ENCODE assay signal across 18 cellular contexts in genomic region chr2:43718530-43719124, GRCh38. TPM values are rescaled to one million over a fixed set of nuclear protein-coding genes. Genes with fewer than 3 reads are reported as not detected.
DNase-seq lines count a peak whose midpoint lies in the region; ATAC-seq, FAIRE-seq and TF ChIP-seq lines count a peak whose summit lies in the region.
"Had no signal": no experiment of that assay in that cellular context is flagged by ENCODE, and none has a peak within 500 bp of the region (broad histone marks: within the 10 kb centered on the region; RNA-seq: fewer than 3 reads in every experiment).

No MANE protein-coding gene starts in this region.

- peaks cover 9% of the 10 kb centered on the region for H3F3A ChIP-seq in DOHH2 (ENCODE audit: control insufficient read depth, insufficient read depth)

- H3K4me3 ChIP-seq in DOHH2 (ENCODE audit: low read length) (peak overlapping the region; percentile 10), lower lobe of right lung (no peak overlapping the region), pancreas (no peak overlapping the region)
- H3K4me3 ChIP-seq: gastrocnemius medialis had no signal

- H3K27me3 ChIP-seq in DOHH2 (ENCODE audit: control insufficient read depth, low read length) = 0 out of 2 replicates have a peak, but pooled peaks cover 4% of the 10 kb centered on the region
- H3K27me3 ChIP-seq in lower lobe of right lung (ENCODE audit: low read depth) = no peaks in the 10 kb centered on the region
- no peaks in the 10 kb centered on the region for H3K27me3 ChIP-seq in pancreas
- H3K27me3 ChIP-seq: brain microvascular endothelial cell, gastrocnemius medialis had no signal

- no peaks in the 10 kb centered on the region for H3K36me3 ChIP-seq in DOHH2 (ENCODE audit: control insufficient read depth, low read length)
- H3K36me3 ChIP-seq in lower lobe of right lung = no peaks in the 10 kb centered on the region
- no peaks in the 10 kb centered on the region for H3K36me3 ChIP-seq in pancreas
- H3K36me3 ChIP-seq: brain microvascular endothelial cell, gastrocnemius medialis had no signal

- DNase-seq in M059J (ENCODE audit: low read depth) = peak; percentile 30
- no peak for DNase-seq in lower lobe of right lung
- DNase-seq in cardiac septum (ENCODE audit: low spot score) = no peak
- DNase-seq in pancreas = no peak
- DNase-seq: activated CD8-positive, alpha-beta memory T cell treated with anti-CD3 and anti-CD28 coated beads for 24 hours; activated naive CD8-positive, alpha-beta T cell treated with anti-CD3 and anti-CD28 coated beads, Interleukin-2, amount 10 ng/mL, durations not matched to agents 7 days and 5 days; brain microvascular endothelial cell; gastrocnemius medialis; NCI-H187 treated with DMSO at 0.1 percent for 48 hours; NCI-H446; right cardiac atrium; SIG-M5; stimulated activated naive CD4-positive, alpha-beta T cell had no signal

- no peaks in the 10 kb centered on the region for H3K9me2 ChIP-seq in DOHH2 (replicated peaks; ENCODE audit: control insufficient read depth, low read length)

- intact Hi-C loops in lower lobe of right lung (cut with DNase I) (no loop called here), cardiac septum (cut with DNase I) (no loop called here), pancreas (cut with DNase I) (no loop called here)

- WGBS in pancreas, 2 donors = 78 to 79% methylated on average over 5 of the region's 5 CpGs

- ATAC-seq in GM19035 (IDR thresholded peaks at IDR 0.05; ENCODE audit: unreplicated experiment) (peak; percentile 72), HG02798 (IDR thresholded peaks at IDR 0.05; ENCODE audit: poor library complexity, unreplicated experiment) (peak; percentile 65), lower lobe of right lung (no peak), pancreas (no peak), GM19452 (IDR thresholded peaks at IDR 0.05; ENCODE audit: unreplicated experiment) (no peak)
- ATAC-seq: gastrocnemius medialis, right cardiac atrium had no signal

- H3K4me2 ChIP-seq in DOHH2 (ENCODE audit: low read length) = peak overlapping the region; percentile 53

- FAIRE-seq in pancreas (lab: Jason Lieb, UNC) = no peak
- FAIRE-seq: A204.1 had no signal

- TF ChIP-seq CTCF in DOHH2 (IDR thresholded peaks at IDR 0.05; ENCODE audit: low read depth, low read length, poor library complexity, severe bottlenecking) (no peak), lower lobe of right lung (IDR thresholded peaks at IDR 0.05) (no peak), pancreas (IDR thresholded peaks at IDR 0.05) (no peak)

- H3K9me3 ChIP-seq in DOHH2 (ENCODE audit: control insufficient read depth, insufficient read depth, low read length) (no peaks in the 10 kb centered on the region), lower lobe of right lung (no peaks in the 10 kb centered on the region), pancreas (no peaks in the 10 kb centered on the region)
- H3K9me3 ChIP-seq: gastrocnemius medialis had no signal

- no peaks in the 10 kb centered on the region for H4K20me1 ChIP-seq in DOHH2 (ENCODE audit: control insufficient read depth, insufficient read depth, low read depth, low read length)

- H3K79me2 ChIP-seq in DOHH2 (ENCODE audit: control insufficient read depth, low read length) = no peaks in the 10 kb centered on the region

- H3K4me1 ChIP-seq in DOHH2 (ENCODE audit: control insufficient read depth, low read length) (peaks cover 38% of the 10 kb centered on the region), lower lobe of right lung (no peaks in the 10 kb centered on the region), pancreas (no peaks in the 10 kb centered on the region)
- H3K4me1 ChIP-seq: gastrocnemius medialis had no signal

- H3K27ac ChIP-seq in DOHH2 (ENCODE audit: low read depth, low read length) (peak overlapping the region; percentile 67), lower lobe of right lung (no peak overlapping the region), pancreas (no peak overlapping the region)
- H3K27ac ChIP-seq: brain microvascular endothelial cell, gastrocnemius medialis had no signal

RNA-seq across cellular contexts. Expression of gene C1GALT1C1L, which starts 42.4 kb away (rescaled TPM):
- 0.89 and 2.4 TPM in 2 replicates for total RNA-seq in M059J (2014; rRNA removed; shearing (Covaris generic))
- 0.44 TPM for total RNA-seq in lower lobe of right lung
- 0.48 TPM for total RNA-seq in cardiac septum
- 1 to 10 TPM in 1 of 6 donors, under 1 TPM in 5; 0.16 to 1.0 (median 0.25) TPM for total RNA-seq in pancreas
- polyA plus RNA-seq in pancreas = 1 to 10 TPM in 1 of 2 donors, under 1 TPM in 1; 0.30 to 1.2 TPM
- total RNA-seq: activated naive CD8-positive, alpha-beta T cell treated with anti-CD3 and anti-CD28 coated beads, Interleukin-2, amount 10 ng/mL, durations not matched to agents 7 days and 5 days had no signal

RNA-seq across cellular contexts. Expression of gene DYNC2LI1, which starts 55.2 kb away (rescaled TPM):
- total RNA-seq in M059J (2014; rRNA removed; shearing (Covaris generic)) = 16.0 and 17.0 TPM in 2 replicates
- 22.7 TPM for total RNA-seq in lower lobe of right lung
- total RNA-seq in cardiac septum = 7.9 TPM
- 10 to 100 TPM in 1 of 6 donors, 1 to 10 TPM in 5; 3.8 to 12.0 (median 9.3) TPM for total RNA-seq in pancreas
- polyA plus RNA-seq in pancreas = 10 to 100 TPM in 1 of 2 donors, 1 to 10 TPM in 1; 8.9 to 22.7 TPM

Comparison
In these comparisons a context has a peak if more than half of its experiments do, and no peak if none do; other contexts are left out.
1. ATAC-seq: peak in GM19035 (single experiment) and HG02798 (single experiment); none in lower lobe of right lung (0 of 2), pancreas (0 of 4) and GM19452 (single experiment).